8 cellular contexts compared by ENCODE assay signal in genomic region chr10:102118867-102119266, GRCh38. TPM values are rescaled to one million over a fixed set of nuclear protein-coding genes. Genes with fewer than 3 reads are reported as not detected.
DNase-seq lines count a peak whose midpoint lies in the region; ATAC-seq and TF ChIP-seq lines count a peak whose summit lies in the region.

No MANE protein-coding gene starts in this region.

- H2AFZ ChIP-seq in SU-DHL-6 (ENCODE audit: low read depth, low read length, severe bottlenecking): no peak overlapping the region

- POLR2A ChIA-PET in activated CD4-positive, alpha-beta T cell treated with anti-CD3 and anti-CD28 coated beads, Interleukin-2, amount 10 ng/mL, durations not matched to agents 7 days and 5 days (lab: Charles Lee): interaction anchor here (0.8 kb wide), 1 partner anchor 33 kb away, joined by 3 read pairs; the partner anchor contains the start of gene NOLC1

- H3K27ac ChIP-seq in SU-DHL-6 (ENCODE audit: low read depth, low read length) (peak overlapping the region; percentile 78), epithelial cell of prostate (peak overlapping the region; percentile 82)

- TF ChIP-seq CTCF in SU-DHL-6 (IDR thresholded peaks at IDR 0.05; ENCODE audit: insufficient read depth, low read length, poor library complexity, severe bottlenecking): no peak
- TF ChIP-seq CTCF in nephron (IDR thresholded peaks at IDR 0.05; ENCODE audit: unreplicated experiment in 3 of 3): no peak

- no peak for ATAC-seq in GM18907 (IDR thresholded peaks at IDR 0.05; ENCODE audit: unreplicated experiment)

- peak overlapping the region; percentile 94 for H3K27ac Mint-ChIP-seq in activated CD4-positive, alpha-beta T cell treated with anti-CD3 and anti-CD28 coated beads, Interleukin-2, amount 10 ng/mL, durations not matched to agents 7 days and 5 days
- H3K27ac Mint-ChIP-seq in nephron: peak overlapping the region; percentile 95 to 99 (median 96)

- H3K79me2 ChIP-seq in SU-DHL-6 (ENCODE audit: insufficient read depth, low read length): peaks cover 49% of the 10 kb centered on the region

- DNase-seq in activated CD4-positive, alpha-beta T cell treated with anti-CD3 and anti-CD28 coated beads, Interleukin-2, amount 10 ng/mL, durations not matched to agents 7 days and 5 days: peak; percentile 20
- DNase-seq in activated CD4-positive, alpha-beta T cell treated with anti-CD3 and anti-CD28 coated beads, Interleukin-2, amount 50 U/mL, for 4 hours: no peak
- no peak for DNase-seq in epithelial cell of prostate (ENCODE audit: low read depth, low spot score)
- no peak for DNase-seq in cerebellum (ENCODE audit: low spot score)
- no peak for DNase-seq in GM19240 (ENCODE audit: insufficient read length, low spot score)

- H4K20me1 ChIP-seq in SU-DHL-6 (ENCODE audit: low read depth, low read length): no peaks in the 10 kb centered on the region; the same call in 1 of the 2 replicates

- no peaks in the 10 kb centered on the region for H3K27me3 Mint-ChIP-seq in activated CD4-positive, alpha-beta T cell treated with anti-CD3 and anti-CD28 coated beads, Interleukin-2, amount 10 ng/mL, durations not matched to agents 7 days and 5 days
- H3K27me3 Mint-ChIP-seq in nephron (ENCODE audit: low read depth): no peaks in the 10 kb centered on the region

- peak overlapping the region; percentile 89 for H3K4me2 ChIP-seq in SU-DHL-6 (ENCODE audit: low read depth, low read length, poor library complexity, severe bottlenecking)

- H3K9ac ChIP-seq in SU-DHL-6 (ENCODE audit: low read length): peak overlapping the region; percentile 87

- no peaks in the 10 kb centered on the region for H3K36me3 Mint-ChIP-seq in activated CD4-positive, alpha-beta T cell treated with anti-CD3 and anti-CD28 coated beads, Interleukin-2, amount 10 ng/mL, durations not matched to agents 7 days and 5 days (ENCODE audit: low read depth)
- H3K36me3 Mint-ChIP-seq in nephron (ENCODE audit: low read depth): no peaks in the 10 kb centered on the region

- H3K4me3 ChIP-seq in SU-DHL-6 (ENCODE audit: insufficient read depth, low read length, poor library complexity, severe bottlenecking): peak overlapping the region; percentile 70

- peaks cover 39% of the 10 kb centered on the region for H3F3A ChIP-seq in SU-DHL-6 (ENCODE audit: insufficient read depth)

- CTCF ChIA-PET in activated CD4-positive, alpha-beta T cell treated with anti-CD3 and anti-CD28 coated beads, Interleukin-2, amount 10 ng/mL, durations not matched to agents 7 days and 5 days (lab: Charles Lee): interaction anchor here (0.5 to 1.7 kb wide), 8 partner anchors 8 to 615 kb away, joined by 3 to 7 read pairs (median 4); no protein-coding TSS in a partner anchor

- peaks cover 56% of the 10 kb centered on the region for H3K4me1 Mint-ChIP-seq in activated CD4-positive, alpha-beta T cell treated with anti-CD3 and anti-CD28 coated beads, Interleukin-2, amount 10 ng/mL, durations not matched to agents 7 days and 5 days
- H3K4me1 Mint-ChIP-seq in nephron: peaks cover 67% of the 10 kb centered on the region

- H3K9me3 Mint-ChIP-seq in activated CD4-positive, alpha-beta T cell treated with anti-CD3 and anti-CD28 coated beads, Interleukin-2, amount 10 ng/mL, durations not matched to agents 7 days and 5 days: no peaks in the 10 kb centered on the region
- H3K9me3 Mint-ChIP-seq in nephron: no peaks in the 10 kb centered on the region

- H3K9me3 ChIP-seq in SU-DHL-6 (ENCODE audit: insufficient read depth, low read length): no peaks in the 10 kb centered on the region

- H3K9me2 ChIP-seq in SU-DHL-6 (replicated peaks; ENCODE audit: insufficient read depth, low read length): no peaks in the 10 kb centered on the region

- no peaks in the 10 kb centered on the region for H3K27me3 ChIP-seq in SU-DHL-6 (ENCODE audit: low read length)

- peak overlapping the region; percentile 90 for H3K4me3 Mint-ChIP-seq in activated CD4-positive, alpha-beta T cell treated with anti-CD3 and anti-CD28 coated beads, Interleukin-2, amount 10 ng/mL, durations not matched to agents 7 days and 5 days
- H3K4me3 Mint-ChIP-seq in nephron: peak overlapping the region; percentile 92 to 98 (median 97)

- H3K36me3 ChIP-seq in SU-DHL-6 (ENCODE audit: low read length): no peaks in the 10 kb centered on the region

RNA-seq across cellular contexts. Expression of gene LDB1, which starts 1.3 kb away (rescaled TPM):
- 100 to 1,000 TPM in 1 of 2 experiments, 10 to 100 TPM in 1; 96.2 to 105 TPM for total RNA-seq in activated CD4-positive, alpha-beta T cell treated with anti-CD3 and anti-CD28 coated beads, Interleukin-2, amount 10 ng/mL, durations not matched to agents 7 days and 5 days
- 73.6 TPM for total RNA-seq in cerebellum

RNA-seq across cellular contexts. Expression of gene PPRC1, which starts 14.0 kb away (rescaled TPM):
- 10 to 100 TPM; 47.7 to 49.4 TPM for total RNA-seq in activated CD4-positive, alpha-beta T cell treated with anti-CD3 and anti-CD28 coated beads, Interleukin-2, amount 10 ng/mL, durations not matched to agents 7 days and 5 days
- total RNA-seq in cerebellum: 12.3 TPM

RNA-seq across cellular contexts. Expression of gene NOLC1, which starts 33.3 kb away (rescaled TPM):
- total RNA-seq in activated CD4-positive, alpha-beta T cell treated with anti-CD3 and anti-CD28 coated beads, Interleukin-2, amount 10 ng/mL, durations not matched to agents 7 days and 5 days: 10 to 100 TPM; 80.5 to 81.3 TPM
- total RNA-seq in cerebellum: 25.6 TPM

RNA-seq across cellular contexts. Expression of gene HPS6, which starts 53.7 kb away (rescaled TPM):
- total RNA-seq in activated CD4-positive, alpha-beta T cell treated with anti-CD3 and anti-CD28 coated beads, Interleukin-2, amount 10 ng/mL, durations not matched to agents 7 days and 5 days: 10 to 100 TPM; 18.3 to 25.3 TPM
- 6.5 TPM for total RNA-seq in cerebellum
